9 cellular contexts compared by ENCODE assay signal in the genomic region with DNA sequence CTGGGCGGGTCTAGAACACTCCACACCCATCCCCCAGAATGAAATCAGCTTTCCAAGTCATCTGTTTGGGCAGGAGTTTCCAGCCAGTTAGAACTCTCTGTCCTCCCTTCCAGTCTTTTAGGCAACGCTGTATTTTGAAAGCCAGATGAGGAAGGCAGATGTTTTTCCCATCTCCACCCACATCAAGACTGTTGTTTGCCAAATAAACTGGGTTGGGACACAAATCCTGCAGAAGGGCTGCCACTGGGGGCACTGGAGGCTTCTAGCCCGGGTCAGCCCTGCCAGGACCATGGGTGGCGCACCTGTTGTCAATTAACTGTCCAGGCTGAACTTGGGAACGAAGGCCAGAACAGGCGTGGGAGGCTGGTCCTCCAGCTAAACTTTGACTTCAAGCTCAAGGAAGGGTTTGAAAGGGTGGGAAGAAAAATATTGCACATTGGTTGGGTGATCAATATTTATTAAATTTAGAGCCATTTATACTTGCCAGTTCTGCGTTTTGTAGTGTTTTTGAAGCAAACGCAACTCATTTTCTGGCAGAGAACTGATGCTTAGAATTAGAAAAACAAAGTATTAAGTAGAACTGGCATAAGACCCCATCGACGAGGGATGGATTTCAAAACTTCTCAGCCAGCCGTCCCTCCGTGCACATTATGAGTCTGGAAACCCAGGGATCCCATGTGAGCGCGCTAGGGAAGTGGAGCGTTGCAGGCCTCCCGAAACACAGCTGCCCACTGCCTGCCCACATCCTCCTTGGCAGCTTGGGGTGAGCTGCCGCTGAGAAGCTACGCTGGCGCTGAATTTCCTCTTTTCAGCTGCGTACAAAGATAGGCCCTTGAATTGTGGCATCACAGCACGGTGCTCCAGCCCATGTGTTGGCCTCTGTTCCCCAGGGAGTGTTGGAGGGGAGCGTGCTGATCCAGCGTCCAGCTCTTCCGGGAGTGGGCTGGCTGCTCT.
DNase-seq lines count a peak whose midpoint lies in the region; ATAC-seq, FAIRE-seq and TF ChIP-seq lines count a peak whose summit lies in the region.
"Had no signal": no experiment of that assay in that cellular context is flagged by ENCODE, and none has a peak within 500 bp of the region (broad histone marks: within the 10 kb centered on the region; RNA-seq: fewer than 3 reads in every experiment).

No MANE protein-coding gene starts in this region.

- no peak for TF ChIP-seq POLR2A in H54 (IDR thresholded peaks at IDR 0.05; ENCODE audit: low read depth, low read length)

- H3K9me3 ChIP-seq in ascending aorta (no peaks in the 10 kb centered on the region), lung (ENCODE audit: control insufficient read depth in 2 of 2, insufficient read depth in 1 of 2, low read length in 1 of 2) (no peaks in the 10 kb centered on the region)

- H3K4me1 ChIP-seq in ascending aorta = peaks cover 4% of the 10 kb centered on the region in 2 donors
- peaks cover 21 to 31% of the 10 kb centered on the region in 2 donors for H3K4me1 ChIP-seq in lung (ENCODE audit: control insufficient read depth in 2 of 2, insufficient read depth in 2 of 2, low read length in 2 of 2)

- peak; percentile 41 for DNase-seq in DMS 273 (lab: John Stamatoyannopoulos, UW; ENCODE audit: unreplicated experiment)
- no peak for DNase-seq in DMS 273 treated with DMSO at 0.1 percent for 48 hours (lab: John Stamatoyannopoulos, UW)
- DNase-seq in ascending aorta (ENCODE audit: low spot score in 2 of 2) = peak; percentile 42 to 82
- DNase-seq in lung (ENCODE audit: low spot score) = peak; percentile 49
- DNase-seq in cortex of kidney (lab: John Stamatoyannopoulos, UW) = no peak
- DNase-seq in H54 (ENCODE audit: insufficient read length, low spot score) = no peak
- no peak for DNase-seq in SHP77 (lab: John Stamatoyannopoulos, UW)

- no peak for FAIRE-seq in H54 (lab: Jason Lieb, UNC)
- FAIRE-seq: A204.1 had no signal

- H3K27ac ChIP-seq in ascending aorta (peak overlapping the region; percentile 16 to 19), lung (ENCODE audit: low read depth in 1 of 2, low read length in 1 of 2) (peak overlapping the region in 1 of 2 donors; percentile 63)

- H3K27me3 ChIP-seq in ascending aorta (no peaks in the 10 kb centered on the region), lung (ENCODE audit: control insufficient read depth, insufficient read depth) (no peaks in the 10 kb centered on the region)

- TF ChIP-seq CTCF in ascending aorta (IDR thresholded peaks at IDR 0.05) (no peak), lung (IDR thresholded peaks at IDR 0.05; ENCODE audit: control extremely low read depth, extremely low read depth) (no peak)

- no peaks in the 10 kb centered on the region for H3K36me3 ChIP-seq in ascending aorta
- no peaks in the 10 kb centered on the region for H3K36me3 ChIP-seq in lung (ENCODE audit: control insufficient read depth in 2 of 2, insufficient read depth in 2 of 2, low read length in 2 of 2)

- intact Hi-C loops in ascending aorta (cut with DNase I) = no loop called here

- H3K4me3 ChIP-seq in ascending aorta (no peak overlapping the region), lung (no peak overlapping the region)

- ATAC-seq in HG03457 (IDR thresholded peaks at IDR 0.05; ENCODE audit: unreplicated experiment) (peak; percentile 48), lung (ENCODE audit: insufficient read depth, low FRiP score) (peak; percentile 41)

- WGBS in lung, 2 donors = 42 to 63% methylated on average over 24 of the region's 24 CpGs

Comparison
In these comparisons a context has a peak if more than half of its experiments do, and no peak if none do; other contexts are left out.
1. DNase-seq: peak in DMS 273 (single experiment), ascending aorta (2 of 2) and lung (single experiment); none in DMS 273 treated with DMSO at 0.1 percent for 48 hours (single experiment), cortex of kidney (single experiment), H54 (single experiment) and SHP77 (0 of 2).